ENCODE assay signal across 13 cellular contexts in genomic region chr3:43872901-43873300, GRCh38.
A peak's percentile ranks its signal among the peaks of the same experiment; 100 is the strongest.
DNase-seq lines count a peak whose midpoint lies in the region; ATAC-seq and TF ChIP-seq lines count a peak whose summit lies in the region.
"Had no signal": no experiment of that assay in that cellular context is flagged by ENCODE, and none has a peak within 500 bp of the region (broad histone marks: within the 10 kb centered on the region; RNA-seq: fewer than 3 reads in every experiment).

No MANE protein-coding gene starts in this region.

- H3K27ac Mint-ChIP-seq in MCF 10A (ENCODE audit: low read depth, unreplicated experiment) = peak overlapping the region; percentile 40
- H3K27ac Mint-ChIP-seq in stimulated activated naive B cell treated with anti-CD40 and anti-IgM and Interleukin-4, amounts not matched to agents 10 μg/mL and 1 μg/mL and 100 μg/mL, for 72 hours = no peak overlapping the region
- H3K27ac Mint-ChIP-seq: natural killer cell treated with Interleukin-12 subunit alpha and Interleukin-12 subunit beta and Interleukin-15 and Interleukin-18, amount 100 ng/mL, for 72 hours had no signal

- no peaks in the 10 kb centered on the region for H3K9me3 ChIP-seq in breast epithelium
- no peaks in the 10 kb centered on the region for H3K9me3 ChIP-seq in thyroid gland
- no peaks in the 10 kb centered on the region for H3K9me3 ChIP-seq in uterus

- peaks cover 63% of the 10 kb centered on the region for H3K4me1 Mint-ChIP-seq in MCF 10A (ENCODE audit: insufficient read depth, unreplicated experiment)
- H3K4me1 Mint-ChIP-seq in stimulated activated naive B cell treated with anti-CD40 and anti-IgM and Interleukin-4, amounts not matched to agents 10 μg/mL and 1 μg/mL and 100 μg/mL, for 72 hours = peaks cover 0 to 3% of the 10 kb centered on the region in 2 donors

- TF ChIP-seq CTCF in MCF 10A (IDR thresholded peaks at IDR 0.05; ENCODE audit: unreplicated experiment) (no peak), breast epithelium (IDR thresholded peaks at IDR 0.05) (no peak), astrocyte of the spinal cord (IDR thresholded peaks at IDR 0.05; ENCODE audit: low read depth, low read length) (no peak), thyroid gland (IDR thresholded peaks at IDR 0.05) (no peak), uterus (IDR thresholded peaks at IDR 0.05) (no peak)

- POLR2A ChIA-PET in MCF 10A (lab: Yijun Ruan, JAX) = no interaction called here

- TF ChIP-seq POLR2A in breast epithelium (IDR thresholded peaks at IDR 0.05) (no peak), thyroid gland (IDR thresholded peaks at IDR 0.05) (no peak), uterus (IDR thresholded peaks at IDR 0.05) (no peak)

- no peaks in the 10 kb centered on the region for H3K9me3 Mint-ChIP-seq in MCF 10A (ENCODE audit: unreplicated experiment)
- H3K9me3 Mint-ChIP-seq in stimulated activated naive B cell treated with anti-CD40 and anti-IgM and Interleukin-4, amounts not matched to agents 10 μg/mL and 1 μg/mL and 100 μg/mL, for 72 hours = peaks cover 0 to 3% of the 10 kb centered on the region in 2 donors
- H3K9me3 Mint-ChIP-seq: natural killer cell treated with Interleukin-12 subunit alpha and Interleukin-12 subunit beta and Interleukin-15 and Interleukin-18, amount 100 ng/mL, for 72 hours had no signal

- H3K4me3 ChIP-seq in breast epithelium (no peak overlapping the region), astrocyte of the spinal cord (ENCODE audit: low read depth, low read length) (no peak overlapping the region), thyroid gland (replicated peaks in 1 of 3) (no peak overlapping the region), uterus (no peak overlapping the region)

- in situ Hi-C loops in astrocyte of the spinal cord (cut with HindIII; ENCODE audit: low sequenced_read_pairs) = no loop called here

- no peak overlapping the region for H3K4me3 Mint-ChIP-seq in MCF 10A (ENCODE audit: unreplicated experiment)
- H3K4me3 Mint-ChIP-seq in stimulated activated naive B cell treated with anti-CD40 and anti-IgM and Interleukin-4, amounts not matched to agents 10 μg/mL and 1 μg/mL and 100 μg/mL, for 72 hours = no peak overlapping the region
- H3K4me3 Mint-ChIP-seq: natural killer cell treated with Interleukin-12 subunit alpha and Interleukin-12 subunit beta and Interleukin-15 and Interleukin-18, amount 100 ng/mL, for 72 hours had no signal

- ATAC-seq in GM21529 (IDR thresholded peaks at IDR 0.05; ENCODE audit: unreplicated experiment) = no peak
- ATAC-seq in stimulated activated naive B cell treated with anti-CD40 and anti-IgM and Interleukin-4, amounts not matched to agents 10 μg/mL and 1 μg/mL and 100 μg/mL, for 72 hours (replicated peaks) = no peak

- DNase-seq in MCF 10A (ENCODE audit: unreplicated experiment) = peak; percentile 83
- DNase-seq in breast epithelium (ENCODE audit: low spot score in 2 of 2) = no peak
- peak; percentile 80 for DNase-seq in astrocyte of the spinal cord (ENCODE audit: low read depth, low spot score)
- peak; percentile 76 for DNase-seq in hepatic stellate cell (ENCODE audit: low spot score)
- DNase-seq in thyroid gland = peak in 1 of 2 donors; percentile 57
- DNase-seq in stimulated activated naive B cell treated with anti-CD40 and anti-IgM and Interleukin-4, amounts not matched to agents 10 μg/mL and 1 μg/mL and 100 μg/mL, for 72 hours = no peak
- no peak for DNase-seq in uterus
- DNase-seq: GDM1; NCI-H1694; stimulated activated CD4-positive, alpha-beta T cell treated with anti-CD3 and anti-CD28 coated beads, Interleukin-15, amount 100 ng/mL, for 24 hours; stimulated activated naive CD4-positive, alpha-beta T cell treated with Interleukin-2 at 50 U/mL for 16 hours had no signal

- no peaks in the 10 kb centered on the region for H3K36me3 Mint-ChIP-seq in MCF 10A (ENCODE audit: insufficient read depth, unreplicated experiment)
- no peaks in the 10 kb centered on the region for H3K36me3 Mint-ChIP-seq in stimulated activated naive B cell treated with anti-CD40 and anti-IgM and Interleukin-4, amounts not matched to agents 10 μg/mL and 1 μg/mL and 100 μg/mL, for 72 hours
- H3K36me3 Mint-ChIP-seq: natural killer cell treated with Interleukin-12 subunit alpha and Interleukin-12 subunit beta and Interleukin-15 and Interleukin-18, amount 100 ng/mL, for 72 hours had no signal

- 28 to 33% methylated on average over 6 of the region's 6 CpGs for WGBS in thyroid gland, 2 donors

- H3K36me3 ChIP-seq in breast epithelium (no peaks in the 10 kb centered on the region), thyroid gland (no peaks in the 10 kb centered on the region), uterus (no peaks in the 10 kb centered on the region)

- H3K4me1 ChIP-seq in breast epithelium (no peaks in the 10 kb centered on the region), thyroid gland (peaks cover 38 to 72% of the 10 kb centered on the region in 2 donors), uterus (no peaks in the 10 kb centered on the region)

- no peak overlapping the region for H3K27ac ChIP-seq in breast epithelium
- peak overlapping the region; percentile 2 to 88 (median 82) for H3K27ac ChIP-seq in thyroid gland
- H3K27ac ChIP-seq in uterus = no peak overlapping the region

- BruUV-seq in MCF 10A (replicated peaks; lab: Mats Ljungman, UMichigan) = no TSS peak

- H3K27me3 Mint-ChIP-seq in MCF 10A (ENCODE audit: insufficient read depth, unreplicated experiment) = no peaks in the 10 kb centered on the region
- peaks cover 58 to 60% of the 10 kb centered on the region in 2 donors for H3K27me3 Mint-ChIP-seq in stimulated activated naive B cell treated with anti-CD40 and anti-IgM and Interleukin-4, amounts not matched to agents 10 μg/mL and 1 μg/mL and 100 μg/mL, for 72 hours

- CTCF ChIA-PET in MCF 10A (lab: Yijun Ruan, JAX) = interaction anchor here (1.0 to 1.3 kb wide), 2 partner anchors 17 to 81 kb away, joined by 3 read pairs; no protein-coding TSS in a partner anchor

- intact Hi-C loops in MCF 10A (cut with micrococcal nuclease) = loop anchor here (5.0 to 10.0 kb wide), 3 partner anchors 106 to 884 kb away; no protein-coding TSS in a partner anchor
- intact Hi-C loops in breast epithelium (cut with DNase I; ENCODE audit: low total_unique reads) = no loop called here
- intact Hi-C loops in thyroid gland (cut with DNase I) = no loop called here
- intact Hi-C loops in uterus (cut with DNase I; ENCODE audit: low total_unique reads) = no loop called here

- H3K27me3 ChIP-seq in breast epithelium (no peaks in the 10 kb centered on the region), thyroid gland (no peaks in the 10 kb centered on the region), uterus (no peaks in the 10 kb centered on the region)

Comparison
In these comparisons a context has a peak if more than half of its experiments do, and no peak if none do; other contexts are left out.
1. DNase-seq: peak in MCF 10A (single experiment), astrocyte of the spinal cord (single experiment) and hepatic stellate cell (single experiment); none in breast epithelium (0 of 2), stimulated activated naive B cell treated with anti-CD40 and anti-IgM and Interleukin-4, amounts not matched to agents 10 μg/mL and 1 μg/mL and 100 μg/mL, for 72 hours (single experiment) and uterus (0 of 2).
2. H3K27ac ChIP-seq: peak in thyroid gland (3 of 3); none in breast epithelium (0 of 2) and uterus (0 of 2).